In genomic region chr18:2657043-2657512, GRCh38 we compare ENCODE assay signal across 8 cellular contexts. TPM values are rescaled to one million over a fixed set of nuclear protein-coding genes. Genes with fewer than 3 reads are reported as not detected.
A peak's percentile ranks its signal among the peaks of the same experiment; 100 is the strongest.
DNase-seq lines count a peak whose midpoint lies in the region; ATAC-seq and TF ChIP-seq lines count a peak whose summit lies in the region.

No MANE protein-coding gene starts in this region.

- H3K4me1 ChIP-seq in HUES64 (ENCODE audit: insufficient read depth, low read length): peaks cover 25% of the 10 kb centered on the region
- peaks cover 14 to 19% of the 10 kb centered on the region in 2 donors for H3K4me1 ChIP-seq in mucosa of rectum (ENCODE audit: control insufficient read depth in 2 of 2, insufficient read depth in 2 of 2, low read length in 2 of 2)

- H3K36me3 ChIP-seq in HUES64 (ENCODE audit: insufficient read depth, low read length) (peaks cover 6% of the 10 kb centered on the region; the same call in 1 of the 2 replicates), mucosa of rectum (ENCODE audit: control insufficient read depth in 2 of 2, insufficient read depth in 2 of 2, low read length in 2 of 2) (no peaks in the 10 kb centered on the region)

- H3K27ac ChIP-seq in AG04450 (ENCODE audit: low read depth, low read length) (peak overlapping the region; percentile 86), HUES64 (ENCODE audit: low read depth, low read length) (no peak overlapping the region), mucosa of rectum (ENCODE audit: low read depth in 2 of 2, low read length in 2 of 2) (peak overlapping the region; percentile 98)

- peaks cover 44% of the 10 kb centered on the region for H3K4me1 Mint-ChIP-seq in brain

- 7% methylated on average over 8 of the region's 11 CpGs for WGBS in HUES64

- H3K9me3 Mint-ChIP-seq in brain: peaks cover 3 to 14% (median 10%) of the 10 kb centered on the region in 5 experiments

- DNase-seq in AG04450 (ENCODE audit: low read depth, low spot score) (no peak), GM03348 (ENCODE audit: low spot score) (no peak), cerebellar cortex (ENCODE audit: low spot score) (no peak)

- CTCF ChIA-PET in AG04450 (lab: Charles Lee): no interaction called here

- H3K9me3 ChIP-seq in AG04450 (ENCODE audit: control insufficient read depth, insufficient read depth, low read length) (peaks cover 10% of the 10 kb centered on the region; the same call in 1 of the 2 replicates), HUES64 (ENCODE audit: insufficient read depth, low read depth, low read length) (no peaks in the 10 kb centered on the region), mucosa of rectum (ENCODE audit: control insufficient read depth in 2 of 2, low read length in 2 of 2) (no peaks in the 10 kb centered on the region)

- peak overlapping the region; percentile 90 to 99 (median 96) for H3K4me3 Mint-ChIP-seq in brain

- no peak for ATAC-seq in HG02973 (IDR thresholded peaks at IDR 0.05; ENCODE audit: unreplicated experiment)
- no peak for ATAC-seq in HG02798 (IDR thresholded peaks at IDR 0.05; ENCODE audit: poor library complexity, unreplicated experiment)

- H3K9ac ChIP-seq in HUES64 (ENCODE audit: low read depth, low read length) (peak overlapping the region; percentile 87; the same call in 1 of the 2 replicates), mucosa of rectum (ENCODE audit: low read depth in 1 of 2, low read length in 2 of 2) (peak overlapping the region; percentile 79 to 98)

- peaks cover 30% of the 10 kb centered on the region for H3K36me3 Mint-ChIP-seq in brain

- TF ChIP-seq CTCF in AG04450 (IDR thresholded peaks at IDR 0.05; ENCODE audit: low read depth, low read length) (no peak), brain (conservative IDR thresholded peaks at IDR 0.05) (no peak)

- POLR2A ChIA-PET in AG04450 (lab: Yijun Ruan, JAX): interaction anchor here (1.2 kb wide), 1 partner anchor 590 kb away, joined by 4 read pairs; the partner anchor contains the start of gene MYL12A

- H3K27me3 ChIP-seq in AG04450 (ENCODE audit: control insufficient read depth, insufficient read depth, low read length) (no peaks in the 10 kb centered on the region), HUES64 (ENCODE audit: insufficient read depth, low read length) (peaks cover 28% of the 10 kb centered on the region), mucosa of rectum (ENCODE audit: control insufficient read depth in 2 of 2, insufficient read depth in 2 of 2, low read length in 2 of 2) (no peaks in the 10 kb centered on the region)

- H3K27me3 Mint-ChIP-seq in brain: peaks cover 28% of the 10 kb centered on the region

- peak overlapping the region; percentile 85 to 97 (median 95) for H3K27ac Mint-ChIP-seq in brain

- H3K4me3 ChIP-seq in AG04450 (ENCODE audit: low read depth, low read length): peak overlapping the region; percentile 86
- H3K4me3 ChIP-seq in HUES64 (ENCODE audit: low read length): peak overlapping the region; percentile 94
- peak overlapping the region; percentile 87 to 91 for H3K4me3 ChIP-seq in mucosa of rectum (ENCODE audit: low read length in 2 of 2)

RNA-seq across cellular contexts. Expression of gene SMCHD1, which starts 1.6 kb away (rescaled TPM):
- polyA plus RNA-seq in AG04450 (2011; rRNA removed) (24.4 and 37.2 TPM in 2 replicates), brain (ENCODE audit: insufficient read depth, low read depth, low replicate concordance) (5.5 TPM)
- polyA minus RNA-seq in AG04450 (2011; rRNA and poly(A)+ RNA removed): 47.8 and 91.1 TPM in 2 replicates
- 23.2 TPM for polyA plus RNA-seq in HUES64 (2013, experiment 1 of 2)
- 26.7 TPM for polyA plus RNA-seq in HUES64 (2013, experiment 2 of 2)
